ENCODE assay signal across 9 cellular contexts in the genomic region with DNA sequence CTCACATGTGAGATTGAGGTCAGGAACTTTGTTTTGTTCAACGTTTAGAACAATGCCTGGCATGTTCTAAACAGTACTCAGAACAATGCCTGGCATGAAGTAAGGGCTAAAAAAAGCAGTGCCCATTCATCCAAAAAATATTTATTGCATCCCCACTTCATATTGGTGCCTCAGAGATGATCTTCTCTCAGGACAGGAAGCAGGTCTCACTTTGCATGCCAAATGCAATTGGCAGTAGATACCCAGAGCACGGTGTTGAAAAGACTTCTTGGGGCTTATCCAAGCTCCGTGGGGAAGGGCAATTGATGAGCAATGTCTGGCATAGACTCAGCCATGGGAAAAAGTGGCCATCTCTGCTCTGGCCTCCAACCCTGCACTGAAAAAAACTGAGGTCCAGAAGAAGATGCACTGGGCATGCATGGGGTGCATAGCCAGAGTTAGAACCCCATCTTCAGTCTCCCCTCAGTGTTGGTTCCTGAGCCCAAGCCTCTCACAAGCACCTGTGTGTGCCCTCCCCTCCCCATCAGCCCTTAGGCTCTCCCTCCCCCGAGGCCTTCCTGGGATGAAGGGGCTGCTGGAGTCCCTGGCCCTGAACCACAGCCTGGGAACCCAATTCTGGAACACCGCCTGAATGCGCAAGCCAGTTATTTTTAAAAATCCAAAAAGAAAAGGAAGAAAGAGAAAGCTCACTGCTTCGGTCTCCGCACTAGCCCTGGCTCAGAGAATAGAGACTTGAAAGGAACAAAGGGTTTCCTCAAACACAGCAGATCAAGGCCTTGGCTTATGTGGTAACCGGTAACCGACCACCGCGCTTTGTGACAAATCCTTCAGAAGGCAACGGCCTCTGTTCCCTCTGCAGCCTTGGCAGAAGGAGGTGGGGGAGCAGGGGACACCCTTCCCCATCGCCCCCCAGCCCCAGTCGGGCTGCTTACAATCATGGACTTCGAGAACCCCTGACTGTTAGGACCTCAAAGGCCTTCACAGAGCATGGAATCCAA.
DNase-seq lines count a peak whose midpoint lies in the region; ATAC-seq and TF ChIP-seq lines count a peak whose summit lies in the region.
"Had no signal": no experiment of that assay in that cellular context is flagged by ENCODE, and none has a peak within 500 bp of the region (broad histone marks: within the 10 kb centered on the region; RNA-seq: fewer than 3 reads in every experiment).

No MANE protein-coding gene starts in this region.

- peak overlapping the region; percentile 70 to 77 for H3K27ac ChIP-seq in tibial artery

- H3K4me3 ChIP-seq in tibial artery = no peak overlapping the region

- no peak overlapping the region for H3K4me3 Mint-ChIP-seq in activated CD4-positive, alpha-beta T cell treated with anti-CD3 and anti-CD28 coated beads, Interleukin-2, amount 10 ng/mL, durations not matched to agents 7 days and 5 days
- H3K4me3 Mint-ChIP-seq: CD4-positive, CD25-positive, alpha-beta regulatory T cell had no signal

- intact Hi-C loops in tibial artery (cut with DNase I; ENCODE audit: low total_unique reads) = loop anchor here (5.0 kb wide), 1 partner anchor 76 kb away; no protein-coding TSS in a partner anchor

- peaks cover 0 to 79% (median 58%) of the 10 kb centered on the region in 4 donors for H3K4me1 ChIP-seq in tibial artery

- no peaks in the 10 kb centered on the region for H3K27me3 ChIP-seq in tibial artery

- peaks cover 46% of the 10 kb centered on the region for H3K27me3 Mint-ChIP-seq in activated CD4-positive, alpha-beta T cell treated with anti-CD3 and anti-CD28 coated beads, Interleukin-2, amount 10 ng/mL, durations not matched to agents 7 days and 5 days

- TF ChIP-seq CTCF in tibial artery (IDR thresholded peaks at IDR 0.05) = no peak

- peaks cover 2% of the 10 kb centered on the region for H3K36me3 Mint-ChIP-seq in activated CD4-positive, alpha-beta T cell treated with anti-CD3 and anti-CD28 coated beads, Interleukin-2, amount 10 ng/mL, durations not matched to agents 7 days and 5 days (ENCODE audit: low read depth)

- H3K27ac Mint-ChIP-seq in activated CD4-positive, alpha-beta T cell treated with anti-CD3 and anti-CD28 coated beads, Interleukin-2, amount 10 ng/mL, durations not matched to agents 7 days and 5 days = no peak overlapping the region

- H3K36me3 ChIP-seq in tibial artery = no peaks in the 10 kb centered on the region

- CTCF ChIA-PET in activated CD4-positive, alpha-beta T cell treated with anti-CD3 and anti-CD28 coated beads, Interleukin-2, amount 10 ng/mL, durations not matched to agents 7 days and 5 days (lab: Charles Lee) = no interaction called here

- POLR2A ChIA-PET in activated CD4-positive, alpha-beta T cell treated with anti-CD3 and anti-CD28 coated beads, Interleukin-2, amount 10 ng/mL, durations not matched to agents 7 days and 5 days (lab: Charles Lee) = no interaction called here

- peak; percentile 40 for DNase-seq in activated CD4-positive, alpha-beta T cell treated with anti-CD3 and anti-CD28 coated beads, Interleukin-2, amount 10 ng/mL, durations not matched to agents 7 days and 5 days
- DNase-seq in activated CD4-positive, alpha-beta T cell treated with anti-CD3 and anti-CD28 coated beads, Interleukin-2, amount 50 U/mL, for 4 hours = no peak
- DNase-seq in amygdala (lab: John Stamatoyannopoulos, UW) = peak in 42 of 56 donors; percentile 34 to 84 (median 68)
- peak; percentile 75 for DNase-seq in inferior parietal cortex (ENCODE audit: extremely low spot score)
- DNase-seq in tibial artery = peak in 1 of 2 donors; percentile 75
- no peak for DNase-seq in activated CD4-positive, CD25-positive, alpha-beta regulatory T cell treated with anti-CD3 and anti-CD28 coated beads, Interleukin-2, amount 50 U/mL, for 72 hours
- no peak for DNase-seq in stimulated activated CD4-positive, alpha-beta T cell treated with anti-CD3 and anti-CD28 coated beads, Interleukin-2, amount 100 ng/mL, for 48 hours
- DNase-seq: CD4-positive, CD25-positive, alpha-beta regulatory T cell had no signal

- ATAC-seq in HG02981 (IDR thresholded peaks at IDR 0.05; ENCODE audit: unreplicated experiment) = no peak

- peaks cover 10% of the 10 kb centered on the region for H3K4me1 Mint-ChIP-seq in activated CD4-positive, alpha-beta T cell treated with anti-CD3 and anti-CD28 coated beads, Interleukin-2, amount 10 ng/mL, durations not matched to agents 7 days and 5 days

- peaks cover 0 to under 1% (median 0%) of the 10 kb centered on the region in 3 donors for H3K9me3 ChIP-seq in tibial artery

- peaks cover 3% of the 10 kb centered on the region for H3K9me3 Mint-ChIP-seq in activated CD4-positive, alpha-beta T cell treated with anti-CD3 and anti-CD28 coated beads, Interleukin-2, amount 10 ng/mL, durations not matched to agents 7 days and 5 days

Comparison
In these comparisons a context has a peak if more than half of its experiments do, and no peak if none do; other contexts are left out.
1. DNase-seq: peak in activated CD4-positive, alpha-beta T cell treated with anti-CD3 and anti-CD28 coated beads, Interleukin-2, amount 10 ng/mL, durations not matched to agents 7 days and 5 days (single experiment), amygdala (42 of 56) and inferior parietal cortex (single experiment); none in activated CD4-positive, alpha-beta T cell treated with anti-CD3 and anti-CD28 coated beads, Interleukin-2, amount 50 U/mL, for 4 hours (0 of 2), activated CD4-positive, CD25-positive, alpha-beta regulatory T cell treated with anti-CD3 and anti-CD28 coated beads, Interleukin-2, amount 50 U/mL, for 72 hours (single experiment) and stimulated activated CD4-positive, alpha-beta T cell treated with anti-CD3 and anti-CD28 coated beads, Interleukin-2, amount 100 ng/mL, for 48 hours (0 of 2).